ENCODE assay signal across 8 cellular contexts in genomic region chr3:165185707-165186327, GRCh38. TPM values are rescaled to one million over a fixed set of nuclear protein-coding genes. Genes with fewer than 3 reads are reported as not detected.
DNase-seq lines count a peak whose midpoint lies in the region; ATAC-seq and TF ChIP-seq lines count a peak whose summit lies in the region.

No MANE protein-coding gene starts in this region.

- no peaks in the 10 kb centered on the region for H3K79me2 ChIP-seq in hepatocyte

- H3K9me2 ChIP-seq in hepatocyte (replicated peaks; ENCODE audit: insufficient read depth): no peaks in the 10 kb centered on the region

- no peak overlapping the region for H3K4me2 ChIP-seq in hepatocyte

- no peaks in the 10 kb centered on the region for H4K20me1 ChIP-seq in hepatocyte (ENCODE audit: insufficient read depth, poor library complexity, severe bottlenecking)

- no peak overlapping the region for H3K4me3 ChIP-seq in adipocyte (ENCODE audit: low read length)
- H3K4me3 ChIP-seq in hepatocyte: no peak overlapping the region

- no peak overlapping the region for H3K27ac ChIP-seq in hepatocyte

- no peak overlapping the region for H2AFZ ChIP-seq in hepatocyte

- ATAC-seq in GM21526 (IDR thresholded peaks at IDR 0.05; ENCODE audit: low FRiP score, unreplicated experiment): peak; percentile 98
- peak; percentile 89 for ATAC-seq in HG03575 (IDR thresholded peaks at IDR 0.05; ENCODE audit: extremely low read depth, insufficient number of reproducible peaks, low FRiP score, unreplicated experiment)

- H3K4me1 ChIP-seq in adipocyte (ENCODE audit: control insufficient read depth, insufficient read depth, low read length): no peaks in the 10 kb centered on the region
- H3K4me1 ChIP-seq in hepatocyte (ENCODE audit: insufficient read depth): no peaks in the 10 kb centered on the region

- H3K36me3 ChIP-seq in adipocyte (ENCODE audit: control insufficient read depth, insufficient read depth, low read length, severe bottlenecking): no peaks in the 10 kb centered on the region
- no peaks in the 10 kb centered on the region for H3K36me3 ChIP-seq in hepatocyte (replicated peaks; ENCODE audit: insufficient read depth, low read depth)

- no peak overlapping the region for H3K9ac ChIP-seq in adipocyte (ENCODE audit: low read length)

- H3K9me3 ChIP-seq in adipocyte (ENCODE audit: control insufficient read depth, low read length) (no peaks in the 10 kb centered on the region), hepatocyte (ENCODE audit: low read depth) (no peaks in the 10 kb centered on the region)

- H3K27me3 ChIP-seq in adipocyte (replicated peaks; ENCODE audit: control insufficient read depth, insufficient read depth, low read length) (peaks cover 11% of the 10 kb centered on the region), hepatocyte (peaks cover 6% of the 10 kb centered on the region)

- DNase-seq in activated CD8-positive, alpha-beta memory T cell treated with anti-CD3 and anti-CD28 coated beads, Interleukin-2, amount 50 U/mL, for 48 hours: peak; percentile 53
- no peak for DNase-seq in activated CD8-positive, alpha-beta memory T cell treated with anti-CD3 and anti-CD28 coated beads, Interleukin-2, amount 50 U/mL, for 4 hours
- DNase-seq in NCI-H526 (lab: John Stamatoyannopoulos, UW): peak; percentile 62 to 84
- peak; percentile 78 for DNase-seq in adipocyte (ENCODE audit: low read depth)
- peak; percentile 88 for DNase-seq in hepatocyte (ENCODE audit: low spot score)
- peak; percentile 15 for DNase-seq in smooth muscle cell of the brain vasculature (ENCODE audit: low read depth, low spot score)

- TF ChIP-seq CTCF in hepatocyte (IDR thresholded peaks at IDR 0.05; ENCODE audit: poor library complexity): peak; percentile 90

- WGBS in hepatocyte (ENCODE audit: low lambda C conversion rate, missing lambda C conversion rate): 24% methylated on average over 8 of the region's 8 CpGs

RNA-seq across cellular contexts. Expression of gene SLITRK3, which starts 10.4 kb away (rescaled TPM):
- 2.2 and 3.9 TPM in 2 replicates for total RNA-seq in hepatocyte
- 1.3 and 2.3 TPM in 2 replicates for polyA plus RNA-seq in hepatocyte
